8 cellular contexts compared by ENCODE assay signal in the genomic region with DNA sequence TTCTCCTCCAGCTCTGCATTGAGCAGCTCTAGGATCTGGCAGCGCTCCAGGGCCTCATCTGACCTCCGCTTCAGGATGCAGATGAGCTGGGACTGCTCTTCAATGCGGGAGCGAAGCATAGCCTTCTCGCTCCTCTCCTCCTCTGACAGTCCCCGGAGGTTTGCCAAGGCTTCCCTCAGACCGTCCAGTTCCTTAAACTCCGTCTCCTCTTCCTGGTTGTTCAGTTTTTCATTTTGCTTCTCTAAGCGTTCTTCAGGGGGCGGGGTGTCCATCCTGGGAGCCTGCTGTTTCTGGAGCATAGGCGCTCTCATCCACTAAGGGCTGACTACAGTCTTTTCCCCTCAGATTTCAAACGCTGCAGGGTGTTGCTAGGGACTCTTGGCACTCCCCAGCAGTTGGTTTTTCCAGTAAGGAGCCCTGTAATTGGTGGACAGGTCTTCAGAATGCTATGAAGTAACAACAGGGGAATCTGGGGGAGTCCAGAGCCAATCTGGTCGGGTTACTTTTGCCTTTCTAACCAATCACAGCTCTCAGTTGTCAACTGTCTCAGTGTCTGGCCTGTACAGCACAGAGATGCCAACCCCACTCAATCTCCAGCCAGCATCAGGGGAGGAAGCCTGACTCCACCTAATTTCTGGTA. TPM values are rescaled to one million over a fixed set of nuclear protein-coding genes. Genes with fewer than 3 reads are reported as not detected.
DNase-seq lines count a peak whose midpoint lies in the region; ATAC-seq and TF ChIP-seq lines count a peak whose summit lies in the region.

TSS of gene CCDC89 (minus strand) at position 376 of the 640 bp plus-strand sequence. CDS start at position 311, 65 bp downstream.

- H4K20me1 ChIP-seq in GM23248 (ENCODE audit: insufficient read depth), result no peaks in the 10 kb centered on the region
- no peaks in the 10 kb centered on the region for H4K20me1 ChIP-seq in MM.1S (ENCODE audit: insufficient read depth, low read length)

- H3F3A ChIP-seq in GM23248 (ENCODE audit: insufficient read depth) (peaks cover 31% of the 10 kb centered on the region), MM.1S (ENCODE audit: insufficient read depth, low read length) (no peaks in the 10 kb centered on the region)

- H3K4me3 ChIP-seq in GM23248 (peak within 1 kb of the TSS; percentile 76), Peyer's patch (peak within 1 kb of the TSS in 1 of 4 donors; percentile 38), MM.1S (ENCODE audit: low read length) (no peak within 1 kb of the TSS)

- H3K4me2 ChIP-seq in GM23248 (ENCODE audit: unreplicated experiment) (peak within 1 kb of the TSS; percentile 83), MM.1S (ENCODE audit: low read depth, low read length) (no peak within 1 kb of the TSS)

- H3K27ac ChIP-seq in GM23248 (peak within 1 kb of the TSS; percentile 85), Peyer's patch (peak within 1 kb of the TSS; percentile 14 to 70 (median 26)), MM.1S (ENCODE audit: low read length) (no peak within 1 kb of the TSS)

- H3K36me3 ChIP-seq in GM23248 (ENCODE audit: low read depth) (no peaks in the 10 kb centered on the region), Peyer's patch (no peaks in the 10 kb centered on the region), MM.1S (replicated peaks; ENCODE audit: insufficient read depth, low read length) (no peaks in the 10 kb centered on the region)

- H2AFZ ChIP-seq in GM23248 (peak within 1 kb of the TSS; percentile 95), MM.1S (ENCODE audit: low read length) (no peak within 1 kb of the TSS)

- DNase-seq in GM23248 (peak; percentile 98), Peyer's patch (peak in 2 of 3 donors; percentile 54 to 60), fibroblast of the conjunctiva (ENCODE audit: low read depth) (peak; percentile 72), nucleus accumbens (lab: John Stamatoyannopoulos, UW) (peak in 51 of 56 donors; percentile 9 to 83 (median 55)), MM.1S (no peak)

- WGBS in GM23248 (ENCODE audit: low coverage in 1 of 2, low lambda C conversion rate in 2 of 2, missing lambda C conversion rate in 2 of 2), 2 experiments, result 0 to 4% methylated on average over 13 of the region's 13 CpGs

- no peak for TF ChIP-seq CTCF in Peyer's patch (IDR thresholded peaks at IDR 0.05)
- TF ChIP-seq CTCF in MM.1S (IDR thresholded peaks at IDR 0.05; ENCODE audit: low read length), result no peak

- no peaks in the 10 kb centered on the region for H3K27me3 ChIP-seq in GM23248 (replicated peaks; ENCODE audit: insufficient read depth)
- no peaks in the 10 kb centered on the region for H3K27me3 ChIP-seq in Peyer's patch
- H3K27me3 ChIP-seq in MM.1S (replicated peaks; ENCODE audit: insufficient read depth, low read length), result no peaks in the 10 kb centered on the region

- no peaks in the 10 kb centered on the region for H3K9me2 ChIP-seq in GM23248 (ENCODE audit: insufficient read depth)
- H3K9me2 ChIP-seq in MM.1S (replicated peaks; ENCODE audit: insufficient read depth, low read length), result no peaks in the 10 kb centered on the region

- H3K9me3 ChIP-seq in GM23248 (ENCODE audit: low read depth) (no peaks in the 10 kb centered on the region), Peyer's patch (no peaks in the 10 kb centered on the region), MM.1S (replicated peaks; ENCODE audit: insufficient read depth, low read length) (no peaks in the 10 kb centered on the region)

- H3K79me2 ChIP-seq in GM23248 (ENCODE audit: insufficient read depth) (peaks cover 6% of the 10 kb centered on the region), MM.1S (ENCODE audit: low read length) (no peaks in the 10 kb centered on the region)

- in situ Hi-C loops in GM23248 (cut with MboI), result loop anchor here (10.0 to 25.0 kb wide), 2 partner anchors 139 to 276 kb away; no protein-coding TSS in a partner anchor

- ATAC-seq in HG03097 (IDR thresholded peaks at IDR 0.05; ENCODE audit: low FRiP score, unreplicated experiment), result no peak
- no peak for ATAC-seq in GM18909 (IDR thresholded peaks at IDR 0.05; ENCODE audit: poor library complexity, unreplicated experiment)
- ATAC-seq in HG03159 (IDR thresholded peaks at IDR 0.05; ENCODE audit: unreplicated experiment), result no peak

- peak within 1 kb of the TSS; percentile 78 for H3K9ac ChIP-seq in GM23248
- no peak within 1 kb of the TSS for H3K9ac ChIP-seq in MM.1S (ENCODE audit: low read length)

- H3K4me1 ChIP-seq in GM23248 (ENCODE audit: insufficient read depth), result peaks cover 24% of the 10 kb centered on the region
- peaks cover 0 to 14% (median 0%) of the 10 kb centered on the region in 4 donors for H3K4me1 ChIP-seq in Peyer's patch
- H3K4me1 ChIP-seq in MM.1S (ENCODE audit: low read length), result no peaks in the 10 kb centered on the region

- no peak for TF ChIP-seq POLR2A in Peyer's patch (IDR thresholded peaks at IDR 0.05)

RNA-seq across cellular contexts. Expression of gene CCDC89, which starts in this region (rescaled TPM):
- 2.8 and 4.4 TPM in 2 replicates for total RNA-seq in GM23248 (2014; rRNA removed; shearing (Covaris generic))
- 3.7 and 4.6 TPM in 2 replicates for polyA plus RNA-seq in GM23248 (2016; fragmentation: Nextera tagmentation; extraction: Ambion mirVana)
- total RNA-seq in Peyer's patch, result 10 to 100 TPM in 1 of 4 donors, 1 to 10 TPM in 3; 2.5 to 14.0 (median 7.7) TPM
